ENCODE assay signal across 13 cellular contexts in genomic region chr11:134780486-134781155, GRCh38.
"Had no signal": no experiment of that assay in that cellular context is flagged by ENCODE, and none has a peak within 500 bp of the region (broad histone marks: within the 10 kb centered on the region; RNA-seq: fewer than 3 reads in every experiment).

No MANE protein-coding gene starts in this region.

- H3K4me1 ChIP-seq: esophagus squamous epithelium had no signal

- ATAC-seq: activated naive CD8-positive, alpha-beta T cell treated with anti-CD3 and anti-CD28 coated beads, Interleukin-2, amount 50 U/mL, for 24 hours; naive thymus-derived CD8-positive, alpha-beta T cell had no signal

- DNase-seq: activated CD4-positive, CD25-positive, alpha-beta regulatory T cell treated with anti-CD3 and anti-CD28 coated beads, Interleukin-2, amount 50 U/mL, for 72 hours; activated naive CD4-positive, alpha-beta T cell treated with anti-CD3 and anti-CD28 coated beads for 36 hours; activated naive CD8-positive, alpha-beta T cell treated with anti-CD3 and anti-CD28 coated beads, Interleukin-2, amount 50 U/mL, for 24 hours; activated T-cell treated with anti-CD3 and anti-CD28 coated beads for 4 hours; caudate nucleus; cortex of kidney; effector CD4-positive, alpha-beta T cell; esophagus squamous epithelium; foreskin fibroblast; glutamatergic neuron; left cardiac atrium; naive thymus-derived CD8-positive, alpha-beta T cell; small intestine had no signal

- H3K36me3 ChIP-seq: esophagus squamous epithelium had no signal

- H3K9me3 ChIP-seq: esophagus squamous epithelium had no signal

- H3K27me3 ChIP-seq: esophagus squamous epithelium had no signal

- H3K27ac ChIP-seq: esophagus squamous epithelium had no signal

- H3K4me3 ChIP-seq: esophagus squamous epithelium had no signal
